10 cellular contexts compared by ENCODE assay signal in the genomic region with DNA sequence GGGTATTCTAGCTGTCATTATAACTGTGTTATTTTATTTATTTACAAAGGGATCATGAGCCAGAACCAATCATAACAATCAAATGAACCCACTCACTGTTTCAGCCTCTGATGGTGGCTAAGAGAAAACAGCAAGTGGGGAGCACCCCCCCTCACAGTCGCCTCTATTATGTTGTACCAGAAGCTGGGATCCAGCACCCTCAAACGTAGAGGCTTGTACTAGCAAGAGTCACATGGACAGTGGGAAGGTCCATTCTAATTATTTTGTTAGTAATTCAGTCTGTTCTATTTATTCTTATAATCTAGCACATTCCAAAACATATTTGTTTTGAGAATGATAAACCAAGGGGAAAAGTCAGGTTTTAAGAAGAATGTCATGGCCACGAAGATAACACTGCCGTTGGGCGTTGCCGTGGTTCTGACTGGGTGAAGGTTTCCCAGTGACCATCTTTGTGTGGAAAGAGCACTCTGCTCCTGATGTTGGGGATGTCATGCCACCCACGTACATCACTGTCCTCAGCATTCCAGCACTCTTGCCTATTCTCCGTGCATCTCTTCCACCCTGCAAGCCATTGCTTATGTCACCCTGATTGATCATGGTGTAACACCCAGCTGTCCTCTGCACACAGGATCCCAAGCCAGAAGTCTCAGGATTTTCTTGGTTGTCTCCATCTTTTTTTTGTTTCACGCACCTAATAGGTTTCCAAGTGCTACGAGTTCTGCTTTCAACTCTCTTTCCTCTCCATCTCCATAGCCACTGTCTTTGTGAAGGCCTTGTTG.
DNase-seq lines count a peak whose midpoint lies in the region; ATAC-seq, FAIRE-seq and TF ChIP-seq lines count a peak whose summit lies in the region.
"Had no signal": no experiment of that assay in that cellular context is flagged by ENCODE, and none has a peak within 500 bp of the region (broad histone marks: within the 10 kb centered on the region; RNA-seq: fewer than 3 reads in every experiment).

No MANE protein-coding gene starts in this region.

- POLR2A ChIA-PET in OCI-LY7 (lab: Charles Lee) = no interaction called here

- H3K9me3 ChIP-seq in keratinocyte (ENCODE audit: control insufficient read depth, low read depth, low read length) (no peaks in the 10 kb centered on the region), thyroid gland (no peaks in the 10 kb centered on the region), OCI-LY7 (ENCODE audit: low read length) (no peaks in the 10 kb centered on the region), BE2C (peaks cover 3% of the 10 kb centered on the region; the same call in 1 of the 2 replicates)

- BruUV-seq in OCI-LY7 (replicated peaks; lab: Mats Ljungman, UMichigan) = no TSS peak

- DNase-seq in activated CD8-positive, alpha-beta memory T cell treated with anti-CD3 and anti-CD28 coated beads, Interleukin-2, amount 10 ng/mL, durations not matched to agents 7 days and 5 days = no peak
- DNase-seq in activated CD8-positive, alpha-beta memory T cell treated with anti-CD3 and anti-CD28 coated beads, Interleukin-2, amount 50 U/mL, for 4 hours = no peak
- DNase-seq in activated T-helper 2 cell treated with anti-CD3 and anti-CD28 coated beads, Interferon-gamma antibody, Interleukin-2, Interleukin-4, amounts not matched to agents 10 μg/mL and 5 μg/mL and 100 μg/mL, durations not matched to agents 14 hours and 24 hours and 36 hours (ENCODE audit: low spot score) = no peak
- DNase-seq in keratinocyte (ENCODE audit: low read depth, low spot score) (no peak), thyroid gland (no peak), OCI-LY7 (ENCODE audit: low spot score) (no peak), BE2C (no peak), AG08395 (ENCODE audit: low spot score) (no peak)
- DNase-seq: amniotic stem cell, NCI-H2081 treated with DMSO at 0.1 percent for 48 hours had no signal

- no peak for FAIRE-seq in keratinocyte (lab: Jason Lieb, UNC)

- no peak overlapping the region for H3K4me3 ChIP-seq in keratinocyte (ENCODE audit: control insufficient read depth in 2 of 3, extremely low read depth in 1 of 3, insufficient read depth in 2 of 3, low read depth in 1 of 3, low read length in 3 of 3)
- no peak overlapping the region for H3K4me3 ChIP-seq in thyroid gland (replicated peaks in 1 of 3)
- H3K4me3 ChIP-seq in OCI-LY7 (ENCODE audit: low read depth, low read length, poor library complexity, severe bottlenecking) = no peak overlapping the region
- no peak overlapping the region for H3K4me3 ChIP-seq in BE2C (ENCODE audit: low read depth, low read length)

- H3K79me2 ChIP-seq in keratinocyte (ENCODE audit: control insufficient read depth, insufficient read depth, low read length) (no peaks in the 10 kb centered on the region), OCI-LY7 (ENCODE audit: insufficient read depth, low read depth, low read length) (no peaks in the 10 kb centered on the region)

- WGBS in thyroid gland, 2 donors = 87 to 88% methylated on average over 10 of the region's 10 CpGs

- no peak overlapping the region for H3K4me3 Mint-ChIP-seq in activated CD8-positive, alpha-beta memory T cell treated with anti-CD3 and anti-CD28 coated beads, Interleukin-2, amount 10 ng/mL, durations not matched to agents 7 days and 5 days
- no peak overlapping the region for H3K4me3 Mint-ChIP-seq in activated T-helper 2 cell treated with anti-CD3 and anti-CD28 coated beads, Interferon-gamma antibody, Interleukin-2, Interleukin-4, amounts not matched to agents 10 μg/mL and 5 μg/mL and 100 μg/mL, durations not matched to agents 14 hours and 24 hours and 36 hours (ENCODE audit: low read depth)

- CTCF ChIA-PET in activated CD8-positive, alpha-beta memory T cell treated with anti-CD3 and anti-CD28 coated beads, Interleukin-2, amount 10 ng/mL, durations not matched to agents 7 days and 5 days (lab: Charles Lee) = interaction anchor here (1.3 kb wide), 1 partner anchor 14 kb away, joined by 4 read pairs; no protein-coding TSS in a partner anchor
- CTCF ChIA-PET in OCI-LY7 (lab: Charles Lee; ENCODE audit: unreplicated experiment) = no interaction called here

- peak overlapping the region; percentile 90 for H3K27ac Mint-ChIP-seq in activated CD8-positive, alpha-beta memory T cell treated with anti-CD3 and anti-CD28 coated beads, Interleukin-2, amount 10 ng/mL, durations not matched to agents 7 days and 5 days
- peak overlapping the region; percentile 92 for H3K27ac Mint-ChIP-seq in activated T-helper 2 cell treated with anti-CD3 and anti-CD28 coated beads, Interferon-gamma antibody, Interleukin-2, Interleukin-4, amounts not matched to agents 10 μg/mL and 5 μg/mL and 100 μg/mL, durations not matched to agents 14 hours and 24 hours and 36 hours

- intact Hi-C loops in activated T-helper 2 cell treated with anti-CD3 and anti-CD28 coated beads, Interferon-gamma antibody, Interleukin-2, Interleukin-4, amounts not matched to agents 10 μg/mL and 5 μg/mL and 100 μg/mL, durations not matched to agents 14 hours and 24 hours and 36 hours (cut with micrococcal nuclease) = no loop called here
- intact Hi-C loops in thyroid gland (cut with DNase I) = no loop called here
- intact Hi-C loops in OCI-LY7 (cut with micrococcal nuclease; ENCODE audit: unreplicated experiment) = no loop called here

- no peaks in the 10 kb centered on the region for H4K20me1 ChIP-seq in keratinocyte (ENCODE audit: control insufficient read depth, extremely low read depth, insufficient read depth, low read length)
- no peaks in the 10 kb centered on the region for H4K20me1 ChIP-seq in OCI-LY7 (ENCODE audit: insufficient read depth, low read length)

- dilution Hi-C loops in keratinocyte (cut with MboI; ENCODE audit: extremely low pct_ligation_motif_present, low sequenced_read_pairs) = no loop called here

- no peaks in the 10 kb centered on the region for H3K9me3 Mint-ChIP-seq in activated CD8-positive, alpha-beta memory T cell treated with anti-CD3 and anti-CD28 coated beads, Interleukin-2, amount 10 ng/mL, durations not matched to agents 7 days and 5 days (ENCODE audit: low read depth)
- no peaks in the 10 kb centered on the region for H3K9me3 Mint-ChIP-seq in activated T-helper 2 cell treated with anti-CD3 and anti-CD28 coated beads, Interferon-gamma antibody, Interleukin-2, Interleukin-4, amounts not matched to agents 10 μg/mL and 5 μg/mL and 100 μg/mL, durations not matched to agents 14 hours and 24 hours and 36 hours

- H3K4me1 Mint-ChIP-seq in activated CD8-positive, alpha-beta memory T cell treated with anti-CD3 and anti-CD28 coated beads, Interleukin-2, amount 10 ng/mL, durations not matched to agents 7 days and 5 days = peaks cover 57% of the 10 kb centered on the region
- peaks cover 64% of the 10 kb centered on the region for H3K4me1 Mint-ChIP-seq in activated T-helper 2 cell treated with anti-CD3 and anti-CD28 coated beads, Interferon-gamma antibody, Interleukin-2, Interleukin-4, amounts not matched to agents 10 μg/mL and 5 μg/mL and 100 μg/mL, durations not matched to agents 14 hours and 24 hours and 36 hours (ENCODE audit: low read depth)

- H3K36me3 ChIP-seq in keratinocyte (ENCODE audit: control insufficient read depth in 2 of 2, extremely low read depth in 1 of 2, insufficient read depth in 2 of 2, low read length in 2 of 2) = no peaks in the 10 kb centered on the region
- no peaks in the 10 kb centered on the region for H3K36me3 ChIP-seq in thyroid gland
- no peaks in the 10 kb centered on the region for H3K36me3 ChIP-seq in OCI-LY7 (ENCODE audit: insufficient read depth, low read length)
- H3K36me3 ChIP-seq in BE2C = no peaks in the 10 kb centered on the region

- H3K27me3 Mint-ChIP-seq in activated CD8-positive, alpha-beta memory T cell treated with anti-CD3 and anti-CD28 coated beads, Interleukin-2, amount 10 ng/mL, durations not matched to agents 7 days and 5 days = no peaks in the 10 kb centered on the region
- no peaks in the 10 kb centered on the region for H3K27me3 Mint-ChIP-seq in activated T-helper 2 cell treated with anti-CD3 and anti-CD28 coated beads, Interferon-gamma antibody, Interleukin-2, Interleukin-4, amounts not matched to agents 10 μg/mL and 5 μg/mL and 100 μg/mL, durations not matched to agents 14 hours and 24 hours and 36 hours (ENCODE audit: low read depth)

- no peaks in the 10 kb centered on the region for H3K9me1 ChIP-seq in keratinocyte (ENCODE audit: control insufficient read depth, extremely low read depth, insufficient read depth, low read length)

- H3K9me2 ChIP-seq in OCI-LY7 (ENCODE audit: insufficient read depth, low read length) = no peaks in the 10 kb centered on the region

- H2AFZ ChIP-seq in keratinocyte (ENCODE audit: control insufficient read depth, low read length) = no peak overlapping the region
- no peak overlapping the region for H2AFZ ChIP-seq in OCI-LY7 (ENCODE audit: low read length)

- peaks cover 49% of the 10 kb centered on the region for H3K4me1 ChIP-seq in keratinocyte (ENCODE audit: control insufficient read depth, extremely low read depth, insufficient read depth, low read length)
- H3K4me1 ChIP-seq in thyroid gland = peaks cover 15 to 33% of the 10 kb centered on the region in 2 donors
- H3K4me1 ChIP-seq in OCI-LY7 (ENCODE audit: insufficient read depth, low read length, poor library complexity, severe bottlenecking) = no peaks in the 10 kb centered on the region
- peaks cover 11% of the 10 kb centered on the region for H3K4me1 ChIP-seq in BE2C

- H3K27me3 ChIP-seq in keratinocyte (ENCODE audit: control insufficient read depth, extremely low read depth, insufficient read depth, low read length) (no peaks in the 10 kb centered on the region), thyroid gland (no peaks in the 10 kb centered on the region), BE2C (no peaks in the 10 kb centered on the region)

- H3K27ac ChIP-seq in keratinocyte (ENCODE audit: control insufficient read depth, insufficient read depth, low read length) = peak overlapping the region; percentile 93
- H3K27ac ChIP-seq in thyroid gland = peak overlapping the region; percentile 72 to 76 (median 72)
- no peak overlapping the region for H3K27ac ChIP-seq in OCI-LY7 (ENCODE audit: low read depth, low read length, poor library complexity, severe bottlenecking)

- H3K9ac ChIP-seq in keratinocyte (ENCODE audit: control insufficient read depth, extremely low read depth, insufficient read depth, low read length) = peak overlapping the region; percentile 41

- ATAC-seq in activated CD8-positive, alpha-beta memory T cell treated with anti-CD3 and anti-CD28 coated beads, Interleukin-2, amount 10 ng/mL, durations not matched to agents 7 days and 5 days = no peak

- H3K36me3 Mint-ChIP-seq in activated CD8-positive, alpha-beta memory T cell treated with anti-CD3 and anti-CD28 coated beads, Interleukin-2, amount 10 ng/mL, durations not matched to agents 7 days and 5 days = peaks cover 15% of the 10 kb centered on the region
- H3K36me3 Mint-ChIP-seq in activated T-helper 2 cell treated with anti-CD3 and anti-CD28 coated beads, Interferon-gamma antibody, Interleukin-2, Interleukin-4, amounts not matched to agents 10 μg/mL and 5 μg/mL and 100 μg/mL, durations not matched to agents 14 hours and 24 hours and 36 hours (ENCODE audit: low read depth) = peaks cover 48% of the 10 kb centered on the region

- TF ChIP-seq CTCF in keratinocyte (optimal IDR thresholded peaks at IDR 0.05 in 1 of 3, IDR thresholded peaks at IDR 0.05 in 1 of 3, conservative IDR thresholded peaks at IDR 0.05 in 1 of 3; ENCODE audit: extremely low read depth in 1 of 3, insufficient read depth in 2 of 3, low read length in 3 of 3) = no peak
- no peak for TF ChIP-seq CTCF in thyroid gland (IDR thresholded peaks at IDR 0.05)
- TF ChIP-seq CTCF in OCI-LY7 (conservative IDR thresholded peaks at IDR 0.05; ENCODE audit: low read length) = no peak
- no peak for TF ChIP-seq CTCF in BE2C (IDR thresholded peaks at IDR 0.05; ENCODE audit: low read depth, low read length)

- no peak for TF ChIP-seq POLR2A in thyroid gland (IDR thresholded peaks at IDR 0.05)

- H3K4me2 ChIP-seq in keratinocyte (ENCODE audit: control insufficient read depth, extremely low read depth, insufficient read depth, low read depth, low read length) = peak overlapping the region; percentile 58
- no peak overlapping the region for H3K4me2 ChIP-seq in OCI-LY7 (ENCODE audit: low read length)
